ENCODE assay signal across 8 cellular contexts in the genomic region with DNA sequence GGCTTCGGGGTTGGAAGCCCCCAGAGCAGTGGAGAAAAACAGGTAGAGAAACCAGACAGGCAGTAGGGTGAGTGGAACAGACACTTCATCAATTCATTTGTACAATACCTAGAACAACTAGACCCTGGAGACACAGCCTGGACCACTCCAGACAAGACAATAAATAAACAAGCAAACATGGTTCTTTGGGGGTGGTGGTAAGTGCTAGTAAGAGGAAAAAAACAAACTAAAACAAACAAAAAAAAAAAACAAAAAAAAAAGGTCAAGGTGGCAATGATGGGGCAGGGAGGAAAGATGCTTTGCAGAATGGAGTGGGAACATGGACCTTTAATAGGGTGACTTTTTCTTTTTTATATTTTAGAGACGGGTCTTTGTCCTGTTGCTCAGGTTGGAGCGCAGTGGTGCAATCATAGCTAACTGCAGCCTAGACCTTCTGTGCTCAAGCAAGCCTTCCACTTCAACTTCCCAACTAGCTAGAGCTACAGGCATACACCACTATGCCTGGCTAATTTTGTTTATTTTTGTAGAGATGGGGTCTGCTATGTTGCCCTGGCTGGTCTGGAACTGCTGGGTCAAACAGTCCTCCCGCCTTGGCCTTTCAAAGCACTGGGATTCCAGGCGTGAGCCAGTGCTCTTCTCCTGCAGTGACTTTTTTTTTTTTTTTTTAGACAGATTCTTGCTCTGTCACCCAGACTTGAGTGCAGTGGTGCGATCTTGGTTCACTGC. TPM values are rescaled to one million over a fixed set of nuclear protein-coding genes. Genes with fewer than 3 reads are reported as not detected.
DNase-seq lines count a peak whose midpoint lies in the region; ATAC-seq and TF ChIP-seq lines count a peak whose summit lies in the region.

No MANE protein-coding gene starts in this region.

- H3K36me3 ChIP-seq in kidney epithelial cell (ENCODE audit: control insufficient read depth, insufficient read depth, low read length) (no peaks in the 10 kb centered on the region), thyroid gland (peaks cover 0 to 16% of the 10 kb centered on the region in 2 donors)

- DNase-seq in activated CD4-positive, alpha-beta T cell treated with anti-CD3 and anti-CD28 coated beads, Interleukin-2, amount 10 ng/mL, durations not matched to agents 7 days and 5 days: no peak
- no peak for DNase-seq in activated CD4-positive, alpha-beta T cell treated with anti-CD3 and anti-CD28 coated beads, Interleukin-2, amount 50 U/mL, for 1 hour
- DNase-seq in activated naive CD4-positive, alpha-beta T cell treated with anti-CD3 and anti-CD28 coated beads, Interleukin-2, amount 50 U/mL, for 72 hours (ENCODE audit: low spot score in 2 of 2): no peak
- DNase-seq in kidney epithelial cell (ENCODE audit: low read depth) (no peak), thyroid gland (peak in 1 of 2 donors; percentile 29), left colon (no peak)

- POLR2A ChIA-PET in activated CD4-positive, alpha-beta T cell treated with anti-CD3 and anti-CD28 coated beads, Interleukin-2, amount 10 ng/mL, durations not matched to agents 7 days and 5 days (lab: Charles Lee): interaction anchor here (0.6 kb wide), 1 partner anchor 66 kb away, joined by 6 read pairs; no protein-coding TSS in a partner anchor

- H3K27me3 Mint-ChIP-seq in activated CD4-positive, alpha-beta T cell treated with anti-CD3 and anti-CD28 coated beads, Interleukin-2, amount 10 ng/mL, durations not matched to agents 7 days and 5 days: no peaks in the 10 kb centered on the region

- ATAC-seq in activated naive CD4-positive, alpha-beta T cell treated with anti-CD3 and anti-CD28 coated beads, Interleukin-2, amount 50 U/mL, for 72 hours: no peak
- ATAC-seq in GM21737 (IDR thresholded peaks at IDR 0.05; ENCODE audit: unreplicated experiment) (no peak), left colon (no peak), GM18517 (IDR thresholded peaks at IDR 0.05; ENCODE audit: unreplicated experiment) (no peak)

- TF ChIP-seq CTCF in kidney epithelial cell (IDR thresholded peaks at IDR 0.05; ENCODE audit: insufficient read depth, low read length, poor library complexity, severe bottlenecking) (no peak), thyroid gland (IDR thresholded peaks at IDR 0.05) (no peak)

- peak overlapping the region; percentile 95 for H3K27ac Mint-ChIP-seq in activated CD4-positive, alpha-beta T cell treated with anti-CD3 and anti-CD28 coated beads, Interleukin-2, amount 10 ng/mL, durations not matched to agents 7 days and 5 days
- peak overlapping the region; percentile 72 to 100 for H3K27ac Mint-ChIP-seq in activated naive CD4-positive, alpha-beta T cell treated with anti-CD3 and anti-CD28 coated beads, Interleukin-2, amount 50 U/mL, for 72 hours

- WGBS in thyroid gland, 2 donors: 52 to 55% methylated on average over 6 of the region's 6 CpGs

- no peaks in the 10 kb centered on the region for H3K9me3 ChIP-seq in thyroid gland

- H3K4me1 ChIP-seq in thyroid gland: peaks cover 13 to 22% of the 10 kb centered on the region in 2 donors

- peak overlapping the region; percentile 74 for H3K4me3 Mint-ChIP-seq in activated CD4-positive, alpha-beta T cell treated with anti-CD3 and anti-CD28 coated beads, Interleukin-2, amount 10 ng/mL, durations not matched to agents 7 days and 5 days

- no peak for TF ChIP-seq POLR2A in thyroid gland (IDR thresholded peaks at IDR 0.05)

- H3K27me3 ChIP-seq in kidney epithelial cell (ENCODE audit: control insufficient read depth, insufficient read depth, low read length) (no peaks in the 10 kb centered on the region), thyroid gland (no peaks in the 10 kb centered on the region)

- H3K4me3 ChIP-seq in kidney epithelial cell (ENCODE audit: low read depth, low read length) (peak overlapping the region; percentile 96), thyroid gland (replicated peaks in 1 of 3) (peak overlapping the region in 1 of 3 donors; percentile 90)

- no peaks in the 10 kb centered on the region for H3K9me3 Mint-ChIP-seq in activated CD4-positive, alpha-beta T cell treated with anti-CD3 and anti-CD28 coated beads, Interleukin-2, amount 10 ng/mL, durations not matched to agents 7 days and 5 days
- no peaks in the 10 kb centered on the region for H3K9me3 Mint-ChIP-seq in activated naive CD4-positive, alpha-beta T cell treated with anti-CD3 and anti-CD28 coated beads, Interleukin-2, amount 50 U/mL, for 72 hours

- H3K4me1 Mint-ChIP-seq in activated CD4-positive, alpha-beta T cell treated with anti-CD3 and anti-CD28 coated beads, Interleukin-2, amount 10 ng/mL, durations not matched to agents 7 days and 5 days: peaks cover 35% of the 10 kb centered on the region

- H3K27ac ChIP-seq in thyroid gland: peak overlapping the region; percentile 96 to 99 (median 96)

- H3K36me3 Mint-ChIP-seq in activated CD4-positive, alpha-beta T cell treated with anti-CD3 and anti-CD28 coated beads, Interleukin-2, amount 10 ng/mL, durations not matched to agents 7 days and 5 days (ENCODE audit: low read depth): peaks cover 14% of the 10 kb centered on the region
- H3K36me3 Mint-ChIP-seq in activated naive CD4-positive, alpha-beta T cell treated with anti-CD3 and anti-CD28 coated beads, Interleukin-2, amount 50 U/mL, for 72 hours: peaks cover 21 to 22% of the 10 kb centered on the region in 2 donors

- intact Hi-C loops in thyroid gland (cut with DNase I) (no loop called here), left colon (cut with DNase I, micrococcal nuclease) (no loop called here)

- CTCF ChIA-PET in activated CD4-positive, alpha-beta T cell treated with anti-CD3 and anti-CD28 coated beads, Interleukin-2, amount 10 ng/mL, durations not matched to agents 7 days and 5 days (lab: Charles Lee): interaction anchor here (3.6 to 11.5 kb wide), 4 partner anchors 13 to 53 kb away, joined by 21 to 211 read pairs (median 66); partner anchors contain the start of gene HOOK2

RNA-seq across cellular contexts. Expression of gene JUNB, which starts 3.1 kb away (rescaled TPM):
- total RNA-seq in activated CD4-positive, alpha-beta T cell treated with anti-CD3 and anti-CD28 coated beads, Interleukin-2, amount 10 ng/mL, durations not matched to agents 7 days and 5 days: 10 to 100 TPM; 66.7 to 78.4 TPM
- total RNA-seq in activated naive CD4-positive, alpha-beta T cell treated with anti-CD3 and anti-CD28 coated beads, Interleukin-2, amount 50 U/mL, for 72 hours: 100 to 1,000 TPM; 400 to 402 TPM
- total RNA-seq in kidney epithelial cell: 395 and 431 TPM in 2 replicates
- 100 to 1,000 TPM; 111 to 393 (median 220) TPM for total RNA-seq in thyroid gland
- 100 to 1,000 TPM; 169 to 314 TPM for total RNA-seq in left colon

RNA-seq across cellular contexts. Expression of gene PRDX2, which starts 7.2 kb away (rescaled TPM):
- total RNA-seq in activated CD4-positive, alpha-beta T cell treated with anti-CD3 and anti-CD28 coated beads, Interleukin-2, amount 10 ng/mL, durations not matched to agents 7 days and 5 days: 100 to 1,000 TPM; 274 to 288 TPM
- total RNA-seq in activated naive CD4-positive, alpha-beta T cell treated with anti-CD3 and anti-CD28 coated beads, Interleukin-2, amount 50 U/mL, for 72 hours: 100 to 1,000 TPM; 317 to 357 TPM
- 366 and 396 TPM in 2 replicates for total RNA-seq in kidney epithelial cell
- total RNA-seq in thyroid gland: 100 to 1,000 TPM; 166 to 496 (median 328) TPM
- total RNA-seq in left colon: 100 to 1,000 TPM; 249 to 298 TPM

RNA-seq across cellular contexts. Expression of gene THSD8, which starts 7.5 kb away (rescaled TPM):
- 10 to 100 TPM; 27.0 to 31.1 TPM for total RNA-seq in activated CD4-positive, alpha-beta T cell treated with anti-CD3 and anti-CD28 coated beads, Interleukin-2, amount 10 ng/mL, durations not matched to agents 7 days and 5 days
- total RNA-seq in activated naive CD4-positive, alpha-beta T cell treated with anti-CD3 and anti-CD28 coated beads, Interleukin-2, amount 50 U/mL, for 72 hours: 10 to 100 TPM; 39.4 to 42.7 TPM
- total RNA-seq in kidney epithelial cell (not detected in 2 replicates), thyroid gland (under 1 TPM in 1 of 4 donors, not detected in 3; 0.67 TPM), left colon (1 to 10 TPM; 3.2 to 4.4 TPM)

RNA-seq across cellular contexts. Expression of gene RNASEH2A, which starts 12.0 kb away (rescaled TPM):
- 10 to 100 TPM; 34.9 to 39.3 TPM for total RNA-seq in activated CD4-positive, alpha-beta T cell treated with anti-CD3 and anti-CD28 coated beads, Interleukin-2, amount 10 ng/mL, durations not matched to agents 7 days and 5 days
- 10 to 100 TPM; 37.0 to 41.4 TPM for total RNA-seq in activated naive CD4-positive, alpha-beta T cell treated with anti-CD3 and anti-CD28 coated beads, Interleukin-2, amount 50 U/mL, for 72 hours
- total RNA-seq in kidney epithelial cell (17.0 and 24.8 TPM in 2 replicates), thyroid gland (10 to 100 TPM in 1 of 4 donors, 1 to 10 TPM in 3; 1.5 to 11.8 (median 5.4) TPM), left colon (10 to 100 TPM in 1 of 2 donors, 1 to 10 TPM in 1; 5.7 to 10.9 TPM)

RNA-seq across cellular contexts. Expression of gene HOOK2, which starts 19.0 kb away (rescaled TPM):
- total RNA-seq in activated CD4-positive, alpha-beta T cell treated with anti-CD3 and anti-CD28 coated beads, Interleukin-2, amount 10 ng/mL, durations not matched to agents 7 days and 5 days: 10 to 100 TPM; 13.9 to 14.0 TPM
- 10 to 100 TPM; 37.9 to 41.5 TPM for total RNA-seq in activated naive CD4-positive, alpha-beta T cell treated with anti-CD3 and anti-CD28 coated beads, Interleukin-2, amount 50 U/mL, for 72 hours
- total RNA-seq in kidney epithelial cell (38.7 and 44.1 TPM in 2 replicates), thyroid gland (100 to 1,000 TPM; 128 to 145 (median 136) TPM), left colon (10 to 100 TPM; 58.3 to 83.1 TPM)

Comparison
In these comparisons a context has a peak if more than half of its experiments do, and no peak if none do; other contexts are left out.
1. RNA of gene THSD8, which starts 7.5 kb away (total RNA-seq): 39.4 to 42.7 TPM in activated naive CD4-positive, alpha-beta T cell treated with anti-CD3 and anti-CD28 coated beads, Interleukin-2, amount 50 U/mL, for 72 hours and 27.0 to 31.1 TPM in activated CD4-positive, alpha-beta T cell treated with anti-CD3 and anti-CD28 coated beads, Interleukin-2, amount 10 ng/mL, durations not matched to agents 7 days and 5 days; 3.2 to 4.4 TPM in left colon, not detected in kidney epithelial cell and 0.67 TPM in thyroid gland; every median in the first group is over 4 times any median in the second.